ENCODE assay signal across 7 cellular contexts in genomic region chr2:200383380-200384110, GRCh38.
DNase-seq lines count a peak whose midpoint lies in the region; ATAC-seq and TF ChIP-seq lines count a peak whose summit lies in the region.

No MANE protein-coding gene starts in this region.

- H3K4me1 ChIP-seq in mesendoderm (ENCODE audit: control insufficient read depth, low read depth, low read length), result peaks cover 20% of the 10 kb centered on the region

- H3K27ac Mint-ChIP-seq in memory B cell, result no peak overlapping the region

- H2BK120ac ChIP-seq in mesendoderm (ENCODE audit: low read depth, low read length), result no peak overlapping the region

- no peak overlapping the region for H3K23ac ChIP-seq in mesendoderm (ENCODE audit: low read length)

- no peak overlapping the region for H4K5ac ChIP-seq in mesendoderm (ENCODE audit: low read length)

- H3K9me3 Mint-ChIP-seq in memory B cell, result peaks cover 1% of the 10 kb centered on the region

- H3K27me3 Mint-ChIP-seq in memory B cell, result peaks cover 2% of the 10 kb centered on the region

- H3K4me3 Mint-ChIP-seq in memory B cell, result no peak overlapping the region

- H3K36me3 Mint-ChIP-seq in memory B cell, result no peaks in the 10 kb centered on the region

- H3K27ac ChIP-seq in mesendoderm (ENCODE audit: low read depth, low read length), result no peak overlapping the region

- no peak overlapping the region for H2AK5ac ChIP-seq in mesendoderm (ENCODE audit: low read length)

- no peak overlapping the region for H3K56ac ChIP-seq in mesendoderm (ENCODE audit: low read length)

- H3K36me3 ChIP-seq in mesendoderm (ENCODE audit: control insufficient read depth, insufficient read depth, low read length), result no peaks in the 10 kb centered on the region

- no peak for TF ChIP-seq CTCF in cardiac fibroblast (IDR thresholded peaks at IDR 0.05; ENCODE audit: low read depth, low read length)

- no CpG with 5 or more reads among the region's 6 CpGs for WGBS in mesendoderm (ENCODE audit: extremely low coverage, insufficient coverage, low lambda C conversion rate)

- peaks cover 6% of the 10 kb centered on the region for H3K4me1 Mint-ChIP-seq in memory B cell

- no peaks in the 10 kb centered on the region for H3K27me3 ChIP-seq in mesendoderm (ENCODE audit: insufficient read depth, low read length, poor library complexity)

- peaks cover 10% of the 10 kb centered on the region for H3K79me1 ChIP-seq in mesendoderm (ENCODE audit: low read length)

- H3K9ac ChIP-seq in mesendoderm (ENCODE audit: low read length), result no peak overlapping the region

- peak overlapping the region in 1 of 2 donors; percentile 13 for H3K4me3 ChIP-seq in cardiac fibroblast (replicated peaks in 1 of 2; ENCODE audit: low read depth in 2 of 2, low read length in 2 of 2)
- H3K4me3 ChIP-seq in mesendoderm (ENCODE audit: low read length), result no peak overlapping the region

- H2BK15ac ChIP-seq in mesendoderm (replicated peaks; ENCODE audit: low read depth), result no peak overlapping the region

- ATAC-seq in GM18499 (IDR thresholded peaks at IDR 0.05; ENCODE audit: insufficient read depth, unreplicated experiment) (peak; percentile 68), memory B cell (ENCODE audit: low read depth) (peak; percentile 56)

- peaks cover 48% of the 10 kb centered on the region for H3K79me2 ChIP-seq in mesendoderm (ENCODE audit: control insufficient read depth, insufficient read depth, low read length)

- no peak overlapping the region for H3K4ac ChIP-seq in mesendoderm (ENCODE audit: low read depth, low read length)

- no peak overlapping the region for H2BK5ac ChIP-seq in mesendoderm (ENCODE audit: low read length)

- DNase-seq in HCEC 1CT, result peak; percentile 69
- peak; percentile 60 to 64 for DNase-seq in NCI-H526 (lab: John Stamatoyannopoulos, UW)
- DNase-seq in cardiac fibroblast (ENCODE audit: low read depth in 2 of 2), result peak; percentile 74 to 81
- DNase-seq in memory B cell (ENCODE audit: low spot score in 2 of 2), result no peak
- no peak for DNase-seq in mesendoderm
- no peak for DNase-seq in activated effector memory CD4-positive, alpha-beta T cell treated with Interleukin-2 at 50 U/mL for 16 hours

- no peak overlapping the region for H4K8ac ChIP-seq in mesendoderm (ENCODE audit: low read depth, low read length)

- H3K18ac ChIP-seq in mesendoderm (ENCODE audit: low read length), result no peak overlapping the region

- H3K4me2 ChIP-seq in mesendoderm (ENCODE audit: low read length), result no peak overlapping the region

Comparison
In these comparisons a context has a peak if more than half of its experiments do, and no peak if none do; other contexts are left out.
1. DNase-seq: peak in HCEC 1CT (single experiment), NCI-H526 (2 of 2) and cardiac fibroblast (2 of 2); none in memory B cell (0 of 2), mesendoderm (single experiment) and activated effector memory CD4-positive, alpha-beta T cell treated with Interleukin-2 at 50 U/mL for 16 hours (single experiment).